ENCODE assay signal across 27 cellular contexts in genomic region chr17:19713901-19714361, GRCh38. TPM values are rescaled to one million over a fixed set of nuclear protein-coding genes. Genes with fewer than 3 reads are reported as not detected.
"Had no signal": no experiment of that assay in that cellular context is flagged by ENCODE, and none has a peak within 500 bp of the region (broad histone marks: within the 10 kb centered on the region; RNA-seq: fewer than 3 reads in every experiment).

No MANE protein-coding gene starts in this region.

- H3K4me1 ChIP-seq: upper lobe of right lung had no signal

- H3K4me1 Mint-ChIP-seq: immature natural killer cell, memory B cell, T-helper 17 cell had no signal

- H3K27me3 Mint-ChIP-seq: activated CD4-positive, alpha-beta memory T cell treated with anti-CD3 and anti-CD28 coated beads for 36 hours; memory B cell; T-helper 17 cell had no signal

- H3K36me3 Mint-ChIP-seq: activated CD4-positive, alpha-beta memory T cell treated with anti-CD3 and anti-CD28 coated beads for 36 hours; immature natural killer cell; memory B cell had no signal

- H3K4me3 ChIP-seq: smooth muscle cell, thoracic aorta, upper lobe of right lung had no signal

- FAIRE-seq: bronchial epithelial cell, endometrium had no signal

- H3K9me3 ChIP-seq: thoracic aorta, upper lobe of right lung had no signal

- H3K27ac Mint-ChIP-seq: activated CD4-positive, alpha-beta memory T cell treated with anti-CD3 and anti-CD28 coated beads for 36 hours; activated naive CD4-positive, alpha-beta T cell treated with anti-CD3 and anti-CD28 coated beads for 36 hours; activated T-cell treated with anti-CD3 and anti-CD28 coated beads, Interleukin-2, amount 50 U/mL, for 72 hours; immature natural killer cell; memory B cell; nephron progenitor cell; T-helper 17 cell had no signal

- H3K4me3 Mint-ChIP-seq: activated CD4-positive, alpha-beta memory T cell treated with anti-CD3 and anti-CD28 coated beads for 36 hours; activated naive CD4-positive, alpha-beta T cell treated with anti-CD3 and anti-CD28 coated beads for 36 hours; activated T-cell treated with anti-CD3 and anti-CD28 coated beads, Interleukin-2, amount 50 U/mL, for 72 hours; immature natural killer cell; memory B cell; nephron progenitor cell; T-helper 17 cell had no signal

- DNase-seq: activated CD4-positive, alpha-beta memory T cell treated with anti-CD3 and anti-CD28 coated beads for 36 hours; activated CD4-positive, alpha-beta T cell treated with anti-CD3 and anti-CD28 coated beads for 4 hours; activated CD4-positive, CD25-positive, alpha-beta regulatory T cell; activated effector memory CD4-positive, alpha-beta T cell treated with Interleukin-2 at 50 U/mL for 16 hours; activated naive CD4-positive, alpha-beta T cell treated with anti-CD3 and anti-CD28 coated beads for 36 hours; activated T-cell treated with anti-CD3 and anti-CD28 coated beads, Interleukin-2, amount 50 U/mL, for 72 hours; amygdala; cerebellar nuclear complex; cortex of kidney; erythroblast; foreskin fibroblast; immature natural killer cell; nephron progenitor cell; nucleus accumbens; stimulated activated CD4-positive, alpha-beta T cell treated with anti-CD3 and anti-CD28 coated beads, Interleukin-4, amount 100 ng/mL, for 1 hour; stimulated activated naive CD4-positive, alpha-beta T cell; T-helper 17 cell; upper lobe of right lung had no signal

- ATAC-seq: activated T-cell treated with anti-CD3 and anti-CD28 coated beads, Interleukin-2, amount 50 U/mL, for 72 hours; sciatic nerve; T-helper 17 cell; upper lobe of right lung had no signal

- H3K27me3 ChIP-seq: upper lobe of right lung had no signal

- H3K9me3 Mint-ChIP-seq: activated CD4-positive, alpha-beta memory T cell treated with anti-CD3 and anti-CD28 coated beads for 36 hours; activated naive CD4-positive, alpha-beta T cell treated with anti-CD3 and anti-CD28 coated beads for 36 hours; activated T-cell treated with anti-CD3 and anti-CD28 coated beads, Interleukin-2, amount 50 U/mL, for 72 hours; immature natural killer cell; memory B cell; nephron progenitor cell had no signal

- H3K27ac ChIP-seq: thoracic aorta, upper lobe of right lung had no signal

- H3K36me3 ChIP-seq: thoracic aorta, upper lobe of right lung had no signal

RNA-seq across cellular contexts. Expression of gene SLC47A2, which starts 2.5 kb away (rescaled TPM):
- total RNA-seq: activated CD4-positive, alpha-beta memory T cell treated with anti-CD3 and anti-CD28 coated beads for 36 hours; activated naive CD4-positive, alpha-beta T cell treated with anti-CD3 and anti-CD28 coated beads for 36 hours; activated T-cell treated with anti-CD3 and anti-CD28 coated beads, Interleukin-2, amount 50 U/mL, for 72 hours; fibroblast of lung; liver; mononuclear cell; sciatic nerve; smooth muscle cell; T-helper 17 cell; thoracic aorta; upper lobe of right lung had no signal
- polyA plus RNA-seq: fibroblast of lung, immature natural killer cell, smooth muscle cell had no signal

RNA-seq across cellular contexts. Expression of gene ALDH3A1, which starts 34.2 kb away (rescaled TPM):
- total RNA-seq: activated naive CD4-positive, alpha-beta T cell treated with anti-CD3 and anti-CD28 coated beads for 36 hours; mononuclear cell; T-helper 17 cell had no signal
- polyA plus RNA-seq: smooth muscle cell had no signal
